Comparison of ENCODE assay signal across 7 cellular contexts in the genomic region with DNA sequence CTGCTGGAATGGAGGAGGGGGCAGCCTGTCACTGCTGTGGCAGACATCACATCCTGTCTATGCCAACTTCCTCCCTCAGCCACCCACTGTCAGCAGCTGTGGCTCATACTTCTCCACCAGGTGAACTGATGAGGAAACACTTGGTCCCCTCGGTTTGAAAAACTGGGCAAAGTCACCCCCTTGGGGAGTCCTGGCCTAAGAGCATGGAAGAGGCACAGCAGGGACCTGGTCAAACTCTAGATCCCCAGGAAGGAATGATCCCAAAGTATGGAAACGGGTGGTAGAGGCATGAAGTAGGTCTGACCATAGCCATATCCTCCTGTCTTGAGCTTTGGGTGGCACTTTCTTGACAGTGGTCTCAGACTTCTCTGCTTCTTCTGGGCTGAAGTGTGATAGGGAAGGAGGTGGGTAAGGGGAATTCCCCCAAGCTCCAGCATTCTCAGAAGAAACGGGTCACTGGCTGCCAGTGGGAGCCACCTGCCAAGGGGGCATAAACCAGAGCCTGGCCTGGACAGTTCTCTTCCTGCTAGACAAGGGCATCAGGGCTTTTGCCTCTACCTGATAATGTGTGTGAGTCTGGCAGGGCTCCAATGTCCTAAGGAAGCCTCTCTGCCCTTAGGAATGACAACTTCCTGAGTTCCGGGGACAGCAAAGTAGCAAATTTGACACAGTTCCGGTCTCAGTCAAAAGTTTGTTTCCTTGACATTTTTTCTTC. TPM values are rescaled to one million over a fixed set of nuclear protein-coding genes. Genes with fewer than 3 reads are reported as not detected.
A peak's percentile ranks its signal among the peaks of the same experiment; 100 is the strongest.
DNase-seq lines count a peak whose midpoint lies in the region; ATAC-seq lines count a peak whose summit lies in the region.

No MANE protein-coding gene starts in this region.

- H3K4me3 Mint-ChIP-seq in activated T-cell treated with anti-CD3 and anti-CD28 coated beads, Interleukin-2, amount 50 U/mL, for 72 hours = peak overlapping the region; percentile 67 to 79
- peak overlapping the region; percentile 67 for H3K4me3 Mint-ChIP-seq in stimulated activated naive CD8-positive, alpha-beta T cell treated with anti-CD3 and anti-CD28 coated beads, Interleukin-15, Interleukin-2, amounts not matched to agents 100 ng/mL and 50 ng/mL, for 24 hours

- no peaks in the 10 kb centered on the region for H3K9me3 Mint-ChIP-seq in activated T-cell treated with anti-CD3 and anti-CD28 coated beads, Interleukin-2, amount 50 U/mL, for 72 hours
- H3K9me3 Mint-ChIP-seq in stimulated activated naive CD8-positive, alpha-beta T cell treated with anti-CD3 and anti-CD28 coated beads, Interleukin-15, Interleukin-2, amounts not matched to agents 100 ng/mL and 50 ng/mL, for 24 hours = no peaks in the 10 kb centered on the region

- DNase-seq in NCI-H69 (lab: John Stamatoyannopoulos, UW) (peak; percentile 20), medulla oblongata (ENCODE audit: extremely low spot score) (peak; percentile 40), OCI-M1 (lab: John Stamatoyannopoulos, UW) (no peak), NCI-H1436 (lab: John Stamatoyannopoulos, UW) (no peak)
- peak; percentile 65 to 66 for DNase-seq in activated T-cell treated with anti-CD3 and anti-CD28 coated beads, Interleukin-2, amount 50 U/mL, for 72 hours

- H3K27ac Mint-ChIP-seq in activated T-cell treated with anti-CD3 and anti-CD28 coated beads, Interleukin-2, amount 50 U/mL, for 72 hours = peak overlapping the region; percentile 91
- H3K27ac Mint-ChIP-seq in stimulated activated naive CD8-positive, alpha-beta T cell treated with anti-CD3 and anti-CD28 coated beads, Interleukin-15, Interleukin-2, amounts not matched to agents 100 ng/mL and 50 ng/mL, for 24 hours = peak overlapping the region; percentile 90

- ATAC-seq in activated T-cell treated with anti-CD3 and anti-CD28 coated beads, Interleukin-2, amount 50 U/mL, for 72 hours (replicated peaks in 1 of 2) = peak; percentile 71 to 78
- no peak for ATAC-seq in HG03378 (IDR thresholded peaks at IDR 0.05; ENCODE audit: unreplicated experiment)

- no peaks in the 10 kb centered on the region for H3K27me3 Mint-ChIP-seq in activated T-cell treated with anti-CD3 and anti-CD28 coated beads, Interleukin-2, amount 50 U/mL, for 72 hours (ENCODE audit: low read depth)
- H3K27me3 Mint-ChIP-seq in stimulated activated naive CD8-positive, alpha-beta T cell treated with anti-CD3 and anti-CD28 coated beads, Interleukin-15, Interleukin-2, amounts not matched to agents 100 ng/mL and 50 ng/mL, for 24 hours = no peaks in the 10 kb centered on the region

- peaks cover 100% of the 10 kb centered on the region for H3K4me1 Mint-ChIP-seq in activated T-cell treated with anti-CD3 and anti-CD28 coated beads, Interleukin-2, amount 50 U/mL, for 72 hours (ENCODE audit: low read depth)
- peaks cover 98% of the 10 kb centered on the region for H3K4me1 Mint-ChIP-seq in stimulated activated naive CD8-positive, alpha-beta T cell treated with anti-CD3 and anti-CD28 coated beads, Interleukin-15, Interleukin-2, amounts not matched to agents 100 ng/mL and 50 ng/mL, for 24 hours (ENCODE audit: low read depth)

- no peaks in the 10 kb centered on the region for H3K36me3 Mint-ChIP-seq in activated T-cell treated with anti-CD3 and anti-CD28 coated beads, Interleukin-2, amount 50 U/mL, for 72 hours (ENCODE audit: insufficient read depth in 2 of 2)
- peaks cover 10% of the 10 kb centered on the region for H3K36me3 Mint-ChIP-seq in stimulated activated naive CD8-positive, alpha-beta T cell treated with anti-CD3 and anti-CD28 coated beads, Interleukin-15, Interleukin-2, amounts not matched to agents 100 ng/mL and 50 ng/mL, for 24 hours (ENCODE audit: low read depth)

RNA-seq across cellular contexts. Expression of gene FMNL3, which starts 36.0 kb away (rescaled TPM):
- 10 to 100 TPM; 40.6 to 42.0 TPM for total RNA-seq in activated T-cell treated with anti-CD3 and anti-CD28 coated beads, Interleukin-2, amount 50 U/mL, for 72 hours

RNA-seq across cellular contexts. Expression of gene PRPF40B, which starts 47.8 kb away (rescaled TPM):
- total RNA-seq in activated T-cell treated with anti-CD3 and anti-CD28 coated beads, Interleukin-2, amount 50 U/mL, for 72 hours = 10 to 100 TPM in 1 of 2 donors, 1 to 10 TPM in 1; 8.5 to 14.0 TPM

Comparison
In these comparisons a context has a peak if more than half of its experiments do, and no peak if none do; other contexts are left out.
1. DNase-seq: peak in NCI-H69 (single experiment), activated T-cell treated with anti-CD3 and anti-CD28 coated beads, Interleukin-2, amount 50 U/mL, for 72 hours (2 of 2) and medulla oblongata (single experiment); none in OCI-M1 (single experiment) and NCI-H1436 (single experiment).